11 cellular contexts compared by ENCODE assay signal in the genomic region with DNA sequence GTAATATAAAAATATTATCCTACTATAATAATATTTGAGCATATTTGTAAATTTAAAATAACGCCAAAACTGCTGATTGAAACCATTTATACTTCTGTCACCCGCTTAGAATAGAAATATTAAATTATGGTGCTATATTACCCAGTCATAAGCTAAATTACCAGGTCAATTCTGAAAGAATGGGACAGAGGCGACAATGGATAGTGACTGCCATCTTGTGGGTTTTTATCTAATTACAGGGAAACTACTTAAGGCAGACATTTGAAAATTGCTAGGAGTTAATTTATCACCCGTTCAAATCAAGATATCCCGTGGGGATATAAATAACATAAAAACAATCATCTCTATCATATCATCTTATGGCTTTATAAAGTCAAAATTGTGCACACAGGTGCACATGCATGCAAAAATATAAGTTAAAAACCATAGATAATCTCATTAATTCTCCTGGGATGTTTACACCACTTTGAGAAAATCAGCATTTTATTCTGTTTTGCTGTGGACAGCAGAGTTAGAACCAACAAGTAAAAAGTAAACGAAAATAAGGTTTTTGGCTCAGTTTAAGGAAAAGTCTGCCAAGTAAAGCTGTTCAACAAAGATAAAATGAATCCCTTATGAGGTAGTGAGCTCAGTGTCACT. TPM values are rescaled to one million over a fixed set of nuclear protein-coding genes. Genes with fewer than 3 reads are reported as not detected.
DNase-seq lines count a peak whose midpoint lies in the region; ATAC-seq and TF ChIP-seq lines count a peak whose summit lies in the region.
"Had no signal": no experiment of that assay in that cellular context is flagged by ENCODE, and none has a peak within 500 bp of the region (broad histone marks: within the 10 kb centered on the region; RNA-seq: fewer than 3 reads in every experiment).

No MANE protein-coding gene starts in this region.

- ATAC-seq in foreskin keratinocyte (peak; percentile 43), GM19035 (IDR thresholded peaks at IDR 0.05; ENCODE audit: unreplicated experiment) (no peak)

- POLR2A ChIA-PET in BJ (lab: Charles Lee): no interaction called here
- POLR2A ChIA-PET in HEK293 (lab: Yijun Ruan, JAX): no interaction called here
- POLR2A ChIA-PET in RWPE1 (lab: Yijun Ruan, JAX; ENCODE audit: low non-redundant PET): no interaction called here

- in situ Hi-C loops in GM13976 (cut with MboI; ENCODE audit: low sequenced_read_pairs, unreplicated experiment): no loop called here

- WGBS in adrenal gland, 4 donors: 16 to 23% (median 18%) methylated on average over 6 of the region's 6 CpGs

- intact Hi-C loops in adrenal gland (cut with DNase I): no loop called here

- H3K27me3 ChIP-seq in BJ (ENCODE audit: control insufficient read depth, insufficient read depth, low read length) (no peaks in the 10 kb centered on the region), foreskin keratinocyte (peaks cover 16% of the 10 kb centered on the region), adrenal gland (no peaks in the 10 kb centered on the region)
- H3K27me3 ChIP-seq: right atrium auricular region had no signal

- CTCF ChIA-PET in BJ (lab: Yijun Ruan, JAX): interaction anchor here (0.6 to 1.4 kb wide), 4 partner anchors 8 to 99 kb away, joined by 3 to 4 read pairs (median 4); no protein-coding TSS in a partner anchor
- CTCF ChIA-PET in HEK293 (lab: Yijun Ruan, JAX): interaction anchor here (0.6 to 2.8 kb wide), 14 partner anchors 10 to 810 kb away, joined by 3 to 17 read pairs (median 3); no protein-coding TSS in a partner anchor
- CTCF ChIA-PET in RWPE1 (lab: Yijun Ruan, JAX): interaction anchor here (0.5 to 1.9 kb wide), 2 partner anchors 599 to 810 kb away, joined by 3 to 6 read pairs; no protein-coding TSS in a partner anchor

- TF ChIP-seq CTCF in BJ (IDR thresholded peaks at IDR 0.05; ENCODE audit: insufficient read depth, low read depth, low read length) (peak; percentile 28; the same call in 1 of the 2 replicates), HEK293 (tag by site-specific recombination; IDR thresholded peaks at IDR 0.05) (peak; percentile 40; the same call in 1 of the 2 replicates), RWPE1 (conservative IDR thresholded peaks at IDR 0.05; ENCODE audit: low read depth) (peak; percentile 18; the same call in 1 of the 2 replicates), foreskin keratinocyte (conservative IDR thresholded peaks at IDR 0.05) (peak; percentile 74), adrenal gland (IDR thresholded peaks at IDR 0.05) (no peak), GM13976 (IDR thresholded peaks at IDR 0.05; ENCODE audit: borderline replicate concordance, control extremely low read depth, extremely low read depth, insufficient read depth, missing control alignments) (no peak)

- H3K27ac ChIP-seq in HEK293 (ENCODE audit: extremely low read depth, low read depth, low read length) (no peak overlapping the region), RWPE1 (no peak overlapping the region), foreskin keratinocyte (no peak overlapping the region), adrenal gland (no peak overlapping the region)
- H3K27ac ChIP-seq: right atrium auricular region, thoracic aorta had no signal

- H3K4me3 ChIP-seq in BJ (ENCODE audit: low read depth, low read length) (no peak overlapping the region), HEK293 (ENCODE audit: low read depth, low read length) (no peak overlapping the region), adrenal gland (no peak overlapping the region)
- H3K4me3 ChIP-seq: right atrium auricular region, thoracic aorta had no signal

- H3K36me3 ChIP-seq in BJ (ENCODE audit: control insufficient read depth, insufficient read depth, low read length): no peaks in the 10 kb centered on the region
- H3K36me3 ChIP-seq in HEK293 (ENCODE audit: control insufficient read depth in 2 of 2, insufficient read depth in 1 of 2, low read length in 2 of 2): no peaks in the 10 kb centered on the region
- H3K36me3 ChIP-seq in adrenal gland (replicated peaks in 1 of 2): no peaks in the 10 kb centered on the region
- H3K36me3 ChIP-seq: right atrium auricular region, thoracic aorta had no signal

- no peak for TF ChIP-seq POLR2A in adrenal gland (IDR thresholded peaks at IDR 0.05)

- DNase-seq in BJ (ENCODE audit: low read depth) (no peak), RWPE1 (ENCODE audit: low spot score) (peak; percentile 30), foreskin keratinocyte (no peak), RPMI8226 (no peak), adrenal gland (no peak), GM13976 (ENCODE audit: low spot score) (no peak)
- DNase-seq: T1000 had no signal

- H3K4me1 ChIP-seq in HEK293 (ENCODE audit: control insufficient read depth, insufficient read depth, low read length) (peaks cover 8% of the 10 kb centered on the region), foreskin keratinocyte (no peaks in the 10 kb centered on the region), adrenal gland (replicated peaks in 1 of 2) (no peaks in the 10 kb centered on the region)
- H3K4me1 ChIP-seq: right atrium auricular region had no signal

- H3K9me3 ChIP-seq in HEK293 (ENCODE audit: control insufficient read depth, insufficient read depth, low read depth, low read length): no peaks in the 10 kb centered on the region
- H3K9me3 ChIP-seq in adrenal gland (replicated peaks in 1 of 3): no peaks in the 10 kb centered on the region
- H3K9me3 ChIP-seq: thoracic aorta had no signal

TF ChIP-seq in HEK293, 187 proteins besides CTCF, POLR2A, EP300 and RAD21:
- TF ChIP-seq, protein P1, sequence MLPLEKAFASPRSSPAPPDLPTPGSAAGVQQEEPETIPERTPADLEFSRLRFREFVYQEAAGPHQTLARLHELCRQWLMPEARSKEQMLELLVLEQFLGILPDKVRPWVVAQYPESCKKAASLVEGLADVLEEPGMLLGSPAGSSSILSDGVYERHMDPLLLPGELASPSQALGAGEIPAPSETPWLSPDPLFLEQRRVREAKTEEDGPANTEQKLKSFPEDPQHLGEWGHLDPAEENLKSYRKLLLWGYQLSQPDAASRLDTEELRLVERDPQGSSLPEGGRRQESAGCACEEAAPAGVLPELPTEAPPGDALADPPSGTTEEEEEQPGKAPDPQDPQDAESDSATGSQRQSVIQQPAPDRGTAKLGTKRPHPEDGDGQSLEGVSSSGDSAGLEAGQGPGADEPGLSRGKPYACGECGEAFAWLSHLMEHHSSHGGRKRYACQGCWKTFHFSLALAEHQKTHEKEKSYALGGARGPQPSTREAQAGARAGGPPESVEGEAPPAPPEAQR (tag by site-specific recombination; IDR thresholded peaks at IDR 0.05): no peak
- peak; percentile 77 for TF ChIP-seq ZNF654 (tag by site-specific recombination; IDR thresholded peaks at IDR 0.05; ENCODE audit: low read depth)

RNA-seq across cellular contexts. Expression of a gene that starts 41.3 kb away (rescaled TPM):
- 0.04 TPM in 1 of 2 replicates, not detected in the other for polyA plus RNA-seq in BJ (2011; rRNA removed)
- not detected in 2 replicates for polyA minus RNA-seq in BJ (2011; rRNA and poly(A)+ RNA removed)
- total RNA-seq in foreskin keratinocyte: not detected in 2 replicates
- not detected in 2 replicates for polyA plus RNA-seq in foreskin keratinocyte
- not detected for total RNA-seq in adrenal gland
- polyA plus RNA-seq in adrenal gland: under 1 TPM in 2 of 3 donors, not detected in 1; 0.10 to 0.16 TPM
- total RNA-seq: right atrium auricular region had no signal

RNA-seq across cellular contexts. Expression of a gene that starts 52.2 kb away (rescaled TPM):
- polyA plus RNA-seq in BJ (2011; rRNA removed): 1.1 and 1.3 TPM in 2 replicates
- 1.6 and 1.7 TPM in 2 replicates for polyA minus RNA-seq in BJ (2011; rRNA and poly(A)+ RNA removed)
- total RNA-seq in foreskin keratinocyte: 0.31 and 0.42 TPM in 2 replicates
- 0.11 and 0.16 TPM in 2 replicates for polyA plus RNA-seq in foreskin keratinocyte
- 1 to 10 TPM in 4 of 8 donors, under 1 TPM in 3, not detected in 1; 0.07 to 1.6 (median 1.2) TPM for total RNA-seq in adrenal gland
- 1 to 10 TPM in 2 of 3 donors, under 1 TPM in 1; 0.71 to 2.0 (median 1.8) TPM for polyA plus RNA-seq in adrenal gland

Comparison
In these comparisons a context has a peak if more than half of its experiments do, and no peak if none do; other contexts are left out.
1. CTCF ChIP-seq: peak in BJ (single experiment), HEK293 (single experiment), RWPE1 (single experiment) and foreskin keratinocyte (single experiment); none in adrenal gland (0 of 6) and GM13976 (single experiment).